In genomic region chr5:10304932-10305331, GRCh38 we compare ENCODE assay signal across 3 cellular contexts.
TF ChIP-seq lines count a peak whose summit lies in the region.

No MANE protein-coding gene starts in this region.

TF ChIP-seq in SK-N-SH, 30 proteins besides CTCF, POLR2A, EP300 and RAD21:
- TF ChIP-seq JUND (IDR thresholded peaks at IDR 0.05) (no peak), EZH2phosphoT487 (IDR thresholded peaks at IDR 0.05; ENCODE audit: borderline replicate concordance, low read depth) (no peak), RFX5 (IDR thresholded peaks at IDR 0.05; ENCODE audit: low read length) (no peak), NFIC (IDR thresholded peaks at IDR 0.05; ENCODE audit: borderline replicate concordance) (no peak), GABPA (IDR thresholded peaks at IDR 0.05; ENCODE audit: low read depth) (no peak), ZBTB33 (IDR thresholded peaks at IDR 0.05; ENCODE audit: borderline replicate concordance, low read depth) (no peak), FOXJ3 (CRISPR knock-in tag; IDR thresholded peaks at IDR 0.05) (no peak), TAF1 (IDR thresholded peaks at IDR 0.05; ENCODE audit: borderline replicate concordance, low read depth, low read length) (no peak), SMC3 (IDR thresholded peaks at IDR 0.05; ENCODE audit: low read depth, low read length) (no peak), MEF2A (IDR thresholded peaks at IDR 0.05; ENCODE audit: borderline replicate concordance, low read depth) (no peak)
TF ChIP-seq in SK-N-SH: peak in this region for 0.

TF ChIP-seq in SK-N-SH treated with all-trans-retinoic acid at 6 μM for 48 hours, 23 proteins besides CTCF, POLR2A, EP300 and RAD21:
- no peak for TF ChIP-seq ZFP3 (CRISPR knock-in tag; IDR thresholded peaks at IDR 0.05)
- TF ChIP-seq SNAI2 (CRISPR knock-in tag; IDR thresholded peaks at IDR 0.05), result no peak
- TF ChIP-seq ZNF8 (CRISPR knock-in tag; IDR thresholded peaks at IDR 0.05), result no peak
- TF ChIP-seq RARB (CRISPR knock-in tag; IDR thresholded peaks at IDR 0.05), result no peak
- no peak for TF ChIP-seq TCF4 (CRISPR knock-in tag; IDR thresholded peaks at IDR 0.05; ENCODE audit: borderline replicate concordance)
- no peak for TF ChIP-seq CSDC2 (CRISPR knock-in tag; IDR thresholded peaks at IDR 0.05)
- TF ChIP-seq GLIS3 (CRISPR knock-in tag; IDR thresholded peaks at IDR 0.05), result no peak
- no peak for TF ChIP-seq ZC3H10 (CRISPR knock-in tag; IDR thresholded peaks at IDR 0.05)
- TF ChIP-seq, protein P1, sequence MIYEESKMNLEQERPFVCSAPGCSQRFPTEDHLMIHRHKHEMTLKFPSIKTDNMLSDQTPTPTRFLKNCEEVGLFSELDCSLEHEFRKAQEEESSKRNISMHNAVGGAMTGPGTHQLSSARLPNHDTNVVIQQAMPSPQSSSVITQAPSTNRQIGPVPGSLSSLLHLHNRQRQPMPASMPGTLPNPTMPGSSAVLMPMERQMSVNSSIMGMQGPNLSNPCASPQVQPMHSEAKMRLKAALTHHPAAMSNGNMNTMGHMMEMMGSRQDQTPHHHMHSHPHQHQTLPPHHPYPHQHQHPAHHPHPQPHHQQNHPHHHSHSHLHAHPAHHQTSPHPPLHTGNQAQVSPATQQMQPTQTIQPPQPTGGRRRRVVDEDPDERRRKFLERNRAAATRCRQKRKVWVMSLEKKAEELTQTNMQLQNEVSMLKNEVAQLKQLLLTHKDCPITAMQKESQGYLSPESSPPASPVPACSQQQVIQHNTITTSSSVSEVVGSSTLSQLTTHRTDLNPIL (CRISPR knock-in tag; IDR thresholded peaks at IDR 0.05; ENCODE audit: low read depth), result no peak

TF ChIP-seq in endothelial cell of umbilical vein, 7 proteins besides CTCF, POLR2A, EP300 and RAD21:
- TF ChIP-seq JUN (IDR thresholded peaks at IDR 0.05; ENCODE audit: borderline replicate concordance, insufficient read depth, insufficient read length, low read depth), result no peak
- no peak for TF ChIP-seq GATA2 (IDR thresholded peaks at IDR 0.05; ENCODE audit: insufficient read depth, insufficient read length, low read depth, low read length)
- TF ChIP-seq FOS (IDR thresholded peaks at IDR 0.05; ENCODE audit: borderline replicate concordance, insufficient read depth, low read length), result no peak
- TF ChIP-seq MYC (IDR thresholded peaks at IDR 0.05; ENCODE audit: low read depth, low read length), result no peak
- no peak for TF ChIP-seq MAX (IDR thresholded peaks at IDR 0.05; ENCODE audit: insufficient read depth, insufficient read length)
